2 cellular contexts compared by ENCODE assay signal in genomic region chr18:9710037-9710436, GRCh38.
TF ChIP-seq lines count a peak whose summit lies in the region.

No MANE protein-coding gene starts in this region.

TF ChIP-seq in IMR-90, 13 proteins besides CTCF, POLR2A, EP300 and RAD21:
- TF ChIP-seq, protein P1, sequence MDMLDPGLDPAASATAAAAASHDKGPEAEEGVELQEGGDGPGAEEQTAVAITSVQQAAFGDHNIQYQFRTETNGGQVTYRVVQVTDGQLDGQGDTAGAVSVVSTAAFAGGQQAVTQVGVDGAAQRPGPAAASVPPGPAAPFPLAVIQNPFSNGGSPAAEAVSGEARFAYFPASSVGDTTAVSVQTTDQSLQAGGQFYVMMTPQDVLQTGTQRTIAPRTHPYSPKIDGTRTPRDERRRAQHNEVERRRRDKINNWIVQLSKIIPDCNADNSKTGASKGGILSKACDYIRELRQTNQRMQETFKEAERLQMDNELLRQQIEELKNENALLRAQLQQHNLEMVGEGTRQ (IDR thresholded peaks at IDR 0.05; ENCODE audit: low read depth, low read length), result no peak

TF ChIP-seq in H1, 55 proteins besides CTCF, POLR2A, EP300 and RAD21:
- no peak for TF ChIP-seq CREB1 (IDR thresholded peaks at IDR 0.05)
- no peak for TF ChIP-seq HDAC2 (IDR thresholded peaks at IDR 0.05; ENCODE audit: borderline replicate concordance in 1 of 2, low read depth in 2 of 2, low read length in 2 of 2)
- no peak for TF ChIP-seq KDM1A (IDR thresholded peaks at IDR 0.05; ENCODE audit: borderline replicate concordance, low read length)
- TF ChIP-seq TAF1 (IDR thresholded peaks at IDR 0.05; ENCODE audit: low read depth, low read length), result no peak
- TF ChIP-seq, protein P2, sequence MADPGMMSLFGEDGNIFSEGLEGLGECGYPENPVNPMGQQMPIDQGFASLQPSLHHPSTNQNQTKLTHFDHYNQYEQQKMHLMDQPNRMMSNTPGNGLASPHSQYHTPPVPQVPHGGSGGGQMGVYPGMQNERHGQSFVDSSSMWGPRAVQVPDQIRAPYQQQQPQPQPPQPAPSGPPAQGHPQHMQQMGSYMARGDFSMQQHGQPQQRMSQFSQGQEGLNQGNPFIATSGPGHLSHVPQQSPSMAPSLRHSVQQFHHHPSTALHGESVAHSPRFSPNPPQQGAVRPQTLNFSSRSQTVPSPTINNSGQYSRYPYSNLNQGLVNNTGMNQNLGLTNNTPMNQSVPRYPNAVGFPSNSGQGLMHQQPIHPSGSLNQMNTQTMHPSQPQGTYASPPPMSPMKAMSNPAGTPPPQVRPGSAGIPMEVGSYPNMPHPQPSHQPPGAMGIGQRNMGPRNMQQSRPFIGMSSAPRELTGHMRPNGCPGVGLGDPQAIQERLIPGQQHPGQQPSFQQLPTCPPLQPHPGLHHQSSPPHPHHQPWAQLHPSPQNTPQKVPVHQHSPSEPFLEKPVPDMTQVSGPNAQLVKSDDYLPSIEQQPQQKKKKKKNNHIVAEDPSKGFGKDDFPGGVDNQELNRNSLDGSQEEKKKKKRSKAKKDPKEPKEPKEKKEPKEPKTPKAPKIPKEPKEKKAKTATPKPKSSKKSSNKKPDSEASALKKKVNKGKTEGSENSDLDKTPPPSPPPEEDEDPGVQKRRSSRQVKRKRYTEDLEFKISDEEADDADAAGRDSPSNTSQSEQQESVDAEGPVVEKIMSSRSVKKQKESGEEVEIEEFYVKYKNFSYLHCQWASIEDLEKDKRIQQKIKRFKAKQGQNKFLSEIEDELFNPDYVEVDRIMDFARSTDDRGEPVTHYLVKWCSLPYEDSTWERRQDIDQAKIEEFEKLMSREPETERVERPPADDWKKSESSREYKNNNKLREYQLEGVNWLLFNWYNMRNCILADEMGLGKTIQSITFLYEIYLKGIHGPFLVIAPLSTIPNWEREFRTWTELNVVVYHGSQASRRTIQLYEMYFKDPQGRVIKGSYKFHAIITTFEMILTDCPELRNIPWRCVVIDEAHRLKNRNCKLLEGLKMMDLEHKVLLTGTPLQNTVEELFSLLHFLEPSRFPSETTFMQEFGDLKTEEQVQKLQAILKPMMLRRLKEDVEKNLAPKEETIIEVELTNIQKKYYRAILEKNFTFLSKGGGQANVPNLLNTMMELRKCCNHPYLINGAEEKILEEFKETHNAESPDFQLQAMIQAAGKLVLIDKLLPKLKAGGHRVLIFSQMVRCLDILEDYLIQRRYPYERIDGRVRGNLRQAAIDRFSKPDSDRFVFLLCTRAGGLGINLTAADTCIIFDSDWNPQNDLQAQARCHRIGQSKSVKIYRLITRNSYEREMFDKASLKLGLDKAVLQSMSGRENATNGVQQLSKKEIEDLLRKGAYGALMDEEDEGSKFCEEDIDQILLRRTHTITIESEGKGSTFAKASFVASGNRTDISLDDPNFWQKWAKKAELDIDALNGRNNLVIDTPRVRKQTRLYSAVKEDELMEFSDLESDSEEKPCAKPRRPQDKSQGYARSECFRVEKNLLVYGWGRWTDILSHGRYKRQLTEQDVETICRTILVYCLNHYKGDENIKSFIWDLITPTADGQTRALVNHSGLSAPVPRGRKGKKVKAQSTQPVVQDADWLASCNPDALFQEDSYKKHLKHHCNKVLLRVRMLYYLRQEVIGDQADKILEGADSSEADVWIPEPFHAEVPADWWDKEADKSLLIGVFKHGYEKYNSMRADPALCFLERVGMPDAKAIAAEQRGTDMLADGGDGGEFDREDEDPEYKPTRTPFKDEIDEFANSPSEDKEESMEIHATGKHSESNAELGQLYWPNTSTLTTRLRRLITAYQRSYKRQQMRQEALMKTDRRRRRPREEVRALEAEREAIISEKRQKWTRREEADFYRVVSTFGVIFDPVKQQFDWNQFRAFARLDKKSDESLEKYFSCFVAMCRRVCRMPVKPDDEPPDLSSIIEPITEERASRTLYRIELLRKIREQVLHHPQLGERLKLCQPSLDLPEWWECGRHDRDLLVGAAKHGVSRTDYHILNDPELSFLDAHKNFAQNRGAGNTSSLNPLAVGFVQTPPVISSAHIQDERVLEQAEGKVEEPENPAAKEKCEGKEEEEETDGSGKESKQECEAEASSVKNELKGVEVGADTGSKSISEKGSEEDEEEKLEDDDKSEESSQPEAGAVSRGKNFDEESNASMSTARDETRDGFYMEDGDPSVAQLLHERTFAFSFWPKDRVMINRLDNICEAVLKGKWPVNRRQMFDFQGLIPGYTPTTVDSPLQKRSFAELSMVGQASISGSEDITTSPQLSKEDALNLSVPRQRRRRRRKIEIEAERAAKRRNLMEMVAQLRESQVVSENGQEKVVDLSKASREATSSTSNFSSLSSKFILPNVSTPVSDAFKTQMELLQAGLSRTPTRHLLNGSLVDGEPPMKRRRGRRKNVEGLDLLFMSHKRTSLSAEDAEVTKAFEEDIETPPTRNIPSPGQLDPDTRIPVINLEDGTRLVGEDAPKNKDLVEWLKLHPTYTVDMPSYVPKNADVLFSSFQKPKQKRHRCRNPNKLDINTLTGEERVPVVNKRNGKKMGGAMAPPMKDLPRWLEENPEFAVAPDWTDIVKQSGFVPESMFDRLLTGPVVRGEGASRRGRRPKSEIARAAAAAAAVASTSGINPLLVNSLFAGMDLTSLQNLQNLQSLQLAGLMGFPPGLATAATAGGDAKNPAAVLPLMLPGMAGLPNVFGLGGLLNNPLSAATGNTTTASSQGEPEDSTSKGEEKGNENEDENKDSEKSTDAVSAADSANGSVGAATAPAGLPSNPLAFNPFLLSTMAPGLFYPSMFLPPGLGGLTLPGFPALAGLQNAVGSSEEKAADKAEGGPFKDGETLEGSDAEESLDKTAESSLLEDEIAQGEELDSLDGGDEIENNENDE (IDR thresholded peaks at IDR 0.05; ENCODE audit: insufficient replicate concordance, low read length), result no peak
- no peak for TF ChIP-seq RBBP5 (IDR thresholded peaks at IDR 0.05; ENCODE audit: borderline replicate concordance, low read depth, low read length)
- no peak for TF ChIP-seq JUND (IDR thresholded peaks at IDR 0.05; ENCODE audit: low read length)
- no peak for TF ChIP-seq KDM4A (IDR thresholded peaks at IDR 0.05; ENCODE audit: low read depth, low read length, severe bottlenecking)
- TF ChIP-seq TCF12 (IDR thresholded peaks at IDR 0.05; ENCODE audit: low read depth, low read length), result no peak
- TF ChIP-seq CTBP2 (IDR thresholded peaks at IDR 0.05; ENCODE audit: borderline replicate concordance, insufficient read depth, insufficient read length, low read length), result no peak
- no peak for TF ChIP-seq BRCA1 (IDR thresholded peaks at IDR 0.05; ENCODE audit: low read depth, low read length)
- TF ChIP-seq, protein P3, sequence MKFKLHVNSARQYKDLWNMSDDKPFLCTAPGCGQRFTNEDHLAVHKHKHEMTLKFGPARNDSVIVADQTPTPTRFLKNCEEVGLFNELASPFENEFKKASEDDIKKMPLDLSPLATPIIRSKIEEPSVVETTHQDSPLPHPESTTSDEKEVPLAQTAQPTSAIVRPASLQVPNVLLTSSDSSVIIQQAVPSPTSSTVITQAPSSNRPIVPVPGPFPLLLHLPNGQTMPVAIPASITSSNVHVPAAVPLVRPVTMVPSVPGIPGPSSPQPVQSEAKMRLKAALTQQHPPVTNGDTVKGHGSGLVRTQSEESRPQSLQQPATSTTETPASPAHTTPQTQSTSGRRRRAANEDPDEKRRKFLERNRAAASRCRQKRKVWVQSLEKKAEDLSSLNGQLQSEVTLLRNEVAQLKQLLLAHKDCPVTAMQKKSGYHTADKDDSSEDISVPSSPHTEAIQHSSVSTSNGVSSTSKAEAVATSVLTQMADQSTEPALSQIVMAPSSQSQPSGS (IDR thresholded peaks at IDR 0.05; ENCODE audit: low read length), result no peak
- TF ChIP-seq SUZ12 (IDR thresholded peaks at IDR 0.05; ENCODE audit: low read length), result no peak
- TF ChIP-seq SP4 (IDR thresholded peaks at IDR 0.05; ENCODE audit: low read length), result no peak
- TF ChIP-seq NRF1 (IDR thresholded peaks at IDR 0.05; ENCODE audit: low read depth, low read length), result no peak
TF ChIP-seq in H1: peak in this region for 0.
